In genomic region chr1:219189021-219189824, GRCh38 we compare ENCODE assay signal across 9 cellular contexts. TPM values are rescaled to one million over a fixed set of nuclear protein-coding genes. Genes with fewer than 3 reads are reported as not detected.
DNase-seq lines count a peak whose midpoint lies in the region; ATAC-seq and TF ChIP-seq lines count a peak whose summit lies in the region.
"Had no signal": no experiment of that assay in that cellular context is flagged by ENCODE, and none has a peak within 500 bp of the region (broad histone marks: within the 10 kb centered on the region; RNA-seq: fewer than 3 reads in every experiment).

No MANE protein-coding gene starts in this region.

- DNase-seq in coronary artery (ENCODE audit: low spot score) (no peak), sciatic nerve (ENCODE audit: low spot score) (no peak), NCI-H2107 treated with DMSO at 0.1 percent for 48 hours (lab: John Stamatoyannopoulos, UW; ENCODE audit: unreplicated experiment) (no peak), NCI-H1105 (lab: John Stamatoyannopoulos, UW) (no peak), NCI-H524 (lab: John Stamatoyannopoulos, UW) (no peak)
- DNase-seq: left cardiac atrium had no signal

- peaks cover 63% of the 10 kb centered on the region for H3K79me2 ChIP-seq in DOHH2 (ENCODE audit: control insufficient read depth, low read length)

- no peaks in the 10 kb centered on the region for H3K27me3 ChIP-seq in DOHH2 (ENCODE audit: control insufficient read depth, low read length)

- H3K9me3 ChIP-seq in DOHH2 (ENCODE audit: control insufficient read depth, insufficient read depth, low read length): no peaks in the 10 kb centered on the region

- intact Hi-C loops in sciatic nerve (cut with DNase I): no loop called here

- H3K9me2 ChIP-seq in DOHH2 (replicated peaks; ENCODE audit: control insufficient read depth, low read length): no peaks in the 10 kb centered on the region; the same call in 1 of the 2 replicates

- H3K27ac ChIP-seq in DOHH2 (ENCODE audit: low read depth, low read length): peak overlapping the region; percentile 91
- peak overlapping the region; percentile 76 to 80 for H3K27ac ChIP-seq in coronary artery

- peaks cover 61% of the 10 kb centered on the region for H3K4me1 ChIP-seq in DOHH2 (ENCODE audit: control insufficient read depth, low read length)

- H3K4me2 ChIP-seq in DOHH2 (ENCODE audit: low read length): peak overlapping the region; percentile 68

- TF ChIP-seq CTCF in DOHH2 (IDR thresholded peaks at IDR 0.05; ENCODE audit: low read depth, low read length, poor library complexity, severe bottlenecking) (no peak), coronary artery (IDR thresholded peaks at IDR 0.05) (no peak)

- ATAC-seq in GM21381 (IDR thresholded peaks at IDR 0.05; ENCODE audit: unreplicated experiment) (peak; percentile 68), HG03558 (IDR thresholded peaks at IDR 0.05; ENCODE audit: extremely low read depth, unreplicated experiment) (peak; percentile 60), sciatic nerve (peak; percentile 24)

- H3K4me3 ChIP-seq in DOHH2 (ENCODE audit: low read length) (peak overlapping the region; percentile 56), coronary artery (peak overlapping the region; percentile 38)

- peaks cover 20% of the 10 kb centered on the region for H3F3A ChIP-seq in DOHH2 (ENCODE audit: control insufficient read depth, insufficient read depth)

- no peaks in the 10 kb centered on the region for H4K20me1 ChIP-seq in DOHH2 (ENCODE audit: control insufficient read depth, insufficient read depth, low read depth, low read length)

- peaks cover 48% of the 10 kb centered on the region for H3K36me3 ChIP-seq in DOHH2 (ENCODE audit: control insufficient read depth, low read length)

RNA-seq across cellular contexts. Expression of gene LYPLAL1, which starts 15.5 kb away (rescaled TPM):
- 45.1 TPM for total RNA-seq in sciatic nerve
